ENCODE assay signal across 9 cellular contexts in genomic region chr5:65190328-65191053, GRCh38.
A peak's percentile ranks its signal among the peaks of the same experiment; 100 is the strongest.
DNase-seq lines count a peak whose midpoint lies in the region; ATAC-seq and TF ChIP-seq lines count a peak whose summit lies in the region.
"Had no signal": no experiment of that assay in that cellular context is flagged by ENCODE, and none has a peak within 500 bp of the region (broad histone marks: within the 10 kb centered on the region; RNA-seq: fewer than 3 reads in every experiment).

No MANE protein-coding gene starts in this region.

- peak; percentile 67 for ATAC-seq in GM18505 (IDR thresholded peaks at IDR 0.05; ENCODE audit: unreplicated experiment)
- ATAC-seq in naive thymus-derived CD4-positive, alpha-beta T cell = no peak
- ATAC-seq in GM18861 (IDR thresholded peaks at IDR 0.05; ENCODE audit: unreplicated experiment) = no peak

- WGBS in mesenchymal stem cell = 27% methylated on average over 3 of the region's 3 CpGs
- 74 to 84% (median 77%) methylated on average over 3 of the region's 3 CpGs for WGBS in adrenal gland, 4 donors

- no peak overlapping the region for H4K8ac ChIP-seq in mesenchymal stem cell (ENCODE audit: low read length)

- no peak overlapping the region for H2AK5ac ChIP-seq in mesenchymal stem cell (ENCODE audit: low read length, severe bottlenecking)

- DNase-seq in HFF-Myc (ENCODE audit: extremely low read depth, low read depth) = peak; percentile 91
- peak in 1 of 2 experiments; percentile 64 for DNase-seq in SJSA1 (ENCODE audit: low read depth in 1 of 2, low spot score in 2 of 2)
- peak; percentile 70 for DNase-seq in mesenchymal stem cell
- no peak for DNase-seq in naive thymus-derived CD4-positive, alpha-beta T cell
- no peak for DNase-seq in adrenal gland
- DNase-seq in SKM-1 (lab: John Stamatoyannopoulos, UW; ENCODE audit: unreplicated experiment) = no peak

- H2BK120ac ChIP-seq in mesenchymal stem cell (ENCODE audit: low read depth, low read length) = no peak overlapping the region

- no peaks in the 10 kb centered on the region for H3K9me3 Mint-ChIP-seq in naive thymus-derived CD4-positive, alpha-beta T cell
- H3K9me3 Mint-ChIP-seq: neural crest cell had no signal

- H3K27me3 Mint-ChIP-seq in naive thymus-derived CD4-positive, alpha-beta T cell = peaks cover 0 to 5% (median 0%) of the 10 kb centered on the region in 5 donors

- H3K27me3 ChIP-seq in SJSA1 (replicated peaks) (no peaks in the 10 kb centered on the region), mesenchymal stem cell (ENCODE audit: control insufficient read depth in 1 of 2, insufficient read depth in 1 of 2, low read length in 2 of 2) (no peaks in the 10 kb centered on the region), adrenal gland (no peaks in the 10 kb centered on the region)
- H3K27me3 ChIP-seq in naive thymus-derived CD4-positive, alpha-beta T cell (ENCODE audit: control insufficient read depth in 2 of 2, insufficient read depth in 2 of 2, low read length in 2 of 2) = no peaks in the 10 kb centered on the region

- no peak overlapping the region for H3K4ac ChIP-seq in mesenchymal stem cell (ENCODE audit: low read depth in 1 of 2, low read length in 2 of 2)

- intact Hi-C loops in naive thymus-derived CD4-positive, alpha-beta T cell (cut with micrococcal nuclease) = no loop called here
- intact Hi-C loops in adrenal gland (cut with DNase I) = no loop called here

- no peak overlapping the region for H3K23ac ChIP-seq in mesenchymal stem cell (ENCODE audit: low read length in 2 of 2)

- no peak overlapping the region for H3K14ac ChIP-seq in mesenchymal stem cell (ENCODE audit: low read length in 2 of 2)

- H3K18ac ChIP-seq in mesenchymal stem cell (ENCODE audit: low read depth in 1 of 2, low read length in 2 of 2) = no peak overlapping the region

- no peak for TF ChIP-seq POLR2A in GM18505 (IDR thresholded peaks at IDR 0.05; ENCODE audit: borderline replicate concordance, extremely low read depth, insufficient read depth, insufficient read length)
- no peak for TF ChIP-seq POLR2A in adrenal gland (IDR thresholded peaks at IDR 0.05)

- CTCF ChIA-PET in naive thymus-derived CD4-positive, alpha-beta T cell (lab: Charles Lee) = no interaction called here

- no peak overlapping the region for H4K91ac ChIP-seq in mesenchymal stem cell (ENCODE audit: low read length)

- peak overlapping the region; percentile 89 for H3K9ac ChIP-seq in mesenchymal stem cell (ENCODE audit: low read length)

- TF ChIP-seq CTCF in HFF-Myc (IDR thresholded peaks at IDR 0.05; ENCODE audit: low read depth, low read length, missing control alignments) (no peak), adrenal gland (IDR thresholded peaks at IDR 0.05) (no peak)

- peak overlapping the region; percentile 71 for H3K27ac ChIP-seq in SJSA1
- peak overlapping the region; percentile 79 for H3K27ac ChIP-seq in mesenchymal stem cell (ENCODE audit: low read length, poor library complexity, severe bottlenecking)
- no peak overlapping the region for H3K27ac ChIP-seq in naive thymus-derived CD4-positive, alpha-beta T cell (ENCODE audit: low read depth, low read length)
- H3K27ac ChIP-seq in adrenal gland = no peak overlapping the region

- H3K4me3 Mint-ChIP-seq in naive thymus-derived CD4-positive, alpha-beta T cell = no peak overlapping the region
- H3K4me3 Mint-ChIP-seq: neural crest cell had no signal

- POLR2A ChIA-PET in naive thymus-derived CD4-positive, alpha-beta T cell (lab: Charles Lee) = no interaction called here

- H3K4me1 ChIP-seq in SJSA1 (replicated peaks) (peaks cover 22% of the 10 kb centered on the region), mesenchymal stem cell (ENCODE audit: control insufficient read depth, insufficient read depth, low read depth, low read length) (peaks cover 1% of the 10 kb centered on the region), adrenal gland (replicated peaks in 1 of 2) (no peaks in the 10 kb centered on the region)
- no peaks in the 10 kb centered on the region for H3K4me1 ChIP-seq in naive thymus-derived CD4-positive, alpha-beta T cell (ENCODE audit: control insufficient read depth in 2 of 2, insufficient read depth in 2 of 2, low read length in 2 of 2)

- no peak overlapping the region for H2BK5ac ChIP-seq in mesenchymal stem cell (ENCODE audit: low read depth, low read length, poor library complexity, severe bottlenecking)

- no peaks in the 10 kb centered on the region for H3K79me1 ChIP-seq in mesenchymal stem cell (replicated peaks; ENCODE audit: low read length, poor library complexity, severe bottlenecking)

- peaks cover 0 to 2% (median 0%) of the 10 kb centered on the region in 5 donors for H3K36me3 Mint-ChIP-seq in naive thymus-derived CD4-positive, alpha-beta T cell

- no peaks in the 10 kb centered on the region for H3K9me3 ChIP-seq in SJSA1 (replicated peaks)
- H3K9me3 ChIP-seq in mesenchymal stem cell (ENCODE audit: control insufficient read depth, low read length) = no peaks in the 10 kb centered on the region
- H3K9me3 ChIP-seq in naive thymus-derived CD4-positive, alpha-beta T cell (ENCODE audit: control insufficient read depth in 2 of 3, low read length in 3 of 3) = no peaks in the 10 kb centered on the region
- no peaks in the 10 kb centered on the region for H3K9me3 ChIP-seq in adrenal gland (replicated peaks in 1 of 3)

- H3K4me3 ChIP-seq in HFF-Myc (replicated peaks; ENCODE audit: low read depth, low read length) = no peak overlapping the region
- no peak overlapping the region for H3K4me3 ChIP-seq in SJSA1
- H3K4me3 ChIP-seq in mesenchymal stem cell (ENCODE audit: insufficient read depth in 1 of 2, low read depth in 1 of 2, low read length in 2 of 2) = peak overlapping the region in 1 of 2 experiments; percentile 22
- H3K4me3 ChIP-seq in naive thymus-derived CD4-positive, alpha-beta T cell (ENCODE audit: low read length) = no peak overlapping the region
- no peak overlapping the region for H3K4me3 ChIP-seq in adrenal gland

- no peaks in the 10 kb centered on the region for H3K36me3 ChIP-seq in SJSA1
- H3K36me3 ChIP-seq in mesenchymal stem cell (ENCODE audit: control insufficient read depth in 1 of 2, insufficient read depth in 2 of 2, low read depth in 1 of 2, low read length in 2 of 2) = peaks cover 3 to 43% of the 10 kb centered on the region in 2 experiments
- no peaks in the 10 kb centered on the region for H3K36me3 ChIP-seq in naive thymus-derived CD4-positive, alpha-beta T cell (ENCODE audit: control insufficient read depth in 2 of 3, insufficient read depth in 3 of 3, low read length in 3 of 3)
- H3K36me3 ChIP-seq in adrenal gland (replicated peaks in 1 of 2) = no peaks in the 10 kb centered on the region

- H3K27ac Mint-ChIP-seq in naive thymus-derived CD4-positive, alpha-beta T cell = peak overlapping the region in 1 of 9 donors; percentile 5

- H2BK15ac ChIP-seq in mesenchymal stem cell (ENCODE audit: low read depth, poor library complexity, severe bottlenecking) = no peak overlapping the region

- H2BK12ac ChIP-seq in mesenchymal stem cell (ENCODE audit: low read length in 2 of 2) = no peak overlapping the region

- no peak overlapping the region for H3K4me2 ChIP-seq in mesenchymal stem cell (ENCODE audit: low read length, poor library complexity, severe bottlenecking)

- H3K4me1 Mint-ChIP-seq in naive thymus-derived CD4-positive, alpha-beta T cell = peaks cover 0 to 6% (median 0%) of the 10 kb centered on the region in 7 donors

- H2AFZ ChIP-seq in mesenchymal stem cell (ENCODE audit: low read depth, low read length) = no peak overlapping the region

Comparison
In these comparisons a context has a peak if more than half of its experiments do, and no peak if none do; other contexts are left out.
1. DNase-seq: peak in HFF-Myc (single experiment) and mesenchymal stem cell (single experiment); none in naive thymus-derived CD4-positive, alpha-beta T cell (0 of 9), adrenal gland (0 of 7) and SKM-1 (single experiment).
2. H3K27ac ChIP-seq: peak in SJSA1 (single experiment) and mesenchymal stem cell (single experiment); none in naive thymus-derived CD4-positive, alpha-beta T cell (single experiment) and adrenal gland (0 of 5).